1 cellular context compared by ENCODE assay signal in the genomic region with DNA sequence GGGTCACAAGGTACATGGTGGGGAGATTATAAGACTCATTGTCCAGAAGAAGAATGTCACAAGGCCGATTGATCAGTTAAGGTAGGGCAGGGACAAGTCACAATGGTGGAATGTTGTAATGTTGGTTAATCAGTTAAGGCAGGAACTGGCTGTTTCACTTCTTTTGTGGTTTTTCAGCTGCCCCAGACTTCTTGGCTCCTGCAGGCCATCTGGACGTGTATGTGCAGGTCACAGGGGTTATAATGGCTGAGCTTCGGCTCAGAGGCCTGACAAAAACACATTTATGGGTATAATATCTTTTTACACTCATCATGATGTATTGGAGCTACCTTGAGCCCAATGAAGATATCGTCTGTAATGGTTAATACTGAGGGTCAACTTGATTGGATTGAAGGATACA.
TF ChIP-seq lines count a peak whose summit lies in the region.
"Not testable (repeated sequence)": the region's sequence is repeated elsewhere in the genome, so short reads cannot be mapped to it uniquely, and the experiment has no call there.

No MANE protein-coding gene starts in this region.

TF ChIP-seq in K562, 482 proteins besides CTCF, POLR2A, EP300 and RAD21 (continued from another document):
- TF ChIP-seq, protein P1, sequence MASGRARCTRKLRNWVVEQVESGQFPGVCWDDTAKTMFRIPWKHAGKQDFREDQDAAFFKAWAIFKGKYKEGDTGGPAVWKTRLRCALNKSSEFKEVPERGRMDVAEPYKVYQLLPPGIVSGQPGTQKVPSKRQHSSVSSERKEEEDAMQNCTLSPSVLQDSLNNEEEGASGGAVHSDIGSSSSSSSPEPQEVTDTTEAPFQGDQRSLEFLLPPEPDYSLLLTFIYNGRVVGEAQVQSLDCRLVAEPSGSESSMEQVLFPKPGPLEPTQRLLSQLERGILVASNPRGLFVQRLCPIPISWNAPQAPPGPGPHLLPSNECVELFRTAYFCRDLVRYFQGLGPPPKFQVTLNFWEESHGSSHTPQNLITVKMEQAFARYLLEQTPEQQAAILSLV (tag; IDR thresholded peaks at IDR 0.05), result peak; percentile 56; the same call in 1 of the 2 replicates
- TF ChIP-seq KLF6 (CRISPR knock-in tag; IDR thresholded peaks at IDR 0.05; ENCODE audit: borderline replicate concordance) (peak; percentile 49; the same call in 1 of the 2 replicates), EHMT2 (IDR thresholded peaks at IDR 0.05) (peak; percentile 72), NR2C2 (tag; IDR thresholded peaks at IDR 0.05) (peak; percentile 34; the same call in 1 of the 2 replicates), TEAD1 (CRISPR knock-in tag; IDR thresholded peaks at IDR 0.05) (peak in 1 of 2 experiments; percentile 86; a peak in 2 of 4 replicates), ZFP1 (CRISPR knock-in tag; IDR thresholded peaks at IDR 0.05) (0 out of 2 replicates have a peak, but pooled peaks have one; percentile 44), ILK (tag; IDR thresholded peaks at IDR 0.05; ENCODE audit: borderline replicate concordance, low read depth) (0 out of 2 replicates have a peak, but pooled peaks have one; percentile 14), NR4A1 (tag; IDR thresholded peaks at IDR 0.05) (peak; percentile 92), CBX1 (IDR thresholded peaks at IDR 0.05; ENCODE audit: low read depth) (peak; percentile 29; the same call in 1 of the 2 replicates), ZNF41 (CRISPR knock-in tag; conservative IDR thresholded peaks at IDR 0.05) (peak; percentile 44; the same call in 1 of the 2 replicates), ZNF445 (CRISPR knock-in tag; IDR thresholded peaks at IDR 0.05; ENCODE audit: low read depth) (peak; percentile 75; the same call in 1 of the 2 replicates), HDAC1 (IDR thresholded peaks at IDR 0.05) (peak in 1 of 2 experiments; percentile 69; a peak in 1 of 4 replicates), ARNT (IDR thresholded peaks at IDR 0.05) (peak; percentile 79 to 81; a peak in 2 of 4 replicates), TCF3 (CRISPR knock-in tag; IDR thresholded peaks at IDR 0.05) (peak; percentile 39; the same call in 1 of the 2 replicates), SOX6 (IDR thresholded peaks at IDR 0.05) (peak; percentile 56; the same call in 1 of the 2 replicates), IFI16 (CRISPR knock-in tag; IDR thresholded peaks at IDR 0.05) (peak; percentile 76; the same call in 1 of the 2 replicates), DMBX1 (CRISPR knock-in tag; IDR thresholded peaks at IDR 0.05; ENCODE audit: borderline replicate concordance) (peak; percentile 76; the same call in 1 of the 2 replicates), ZNF583 (CRISPR knock-in tag; IDR thresholded peaks at IDR 0.05) (peak; percentile 85; the same call in 1 of the 2 replicates), NR2C1 (IDR thresholded peaks at IDR 0.05) (peak; percentile 25; the same call in 1 of the 2 replicates), NR2C1 (tag; IDR thresholded peaks at IDR 0.05) (peak; percentile 76), CBFA2T2 (conservative IDR thresholded peaks at IDR 0.05) (peak; percentile 49), ZEB2 (IDR thresholded peaks at IDR 0.05) (0 out of 2 replicates have a peak, but pooled peaks have one; percentile 27), CEBPB (tag; IDR thresholded peaks at IDR 0.05) (peak; percentile 80), TEAD4 (IDR thresholded peaks at IDR 0.05; ENCODE audit: low read length) (peak; percentile 10; the same call in 1 of the 2 replicates), TRIM24 (IDR thresholded peaks at IDR 0.05) (peak; percentile 83 to 91), CBX5 (IDR thresholded peaks at IDR 0.05; ENCODE audit: borderline replicate concordance, low read depth) (0 out of 2 replicates have a peak, but pooled peaks have one; percentile 63), YY1 (IDR thresholded peaks at IDR 0.05; ENCODE audit: borderline replicate concordance in 1 of 3, control insufficient read depth in 1 of 3, extremely low read depth in 1 of 3, insufficient read depth in 3 of 3, insufficient read length in 1 of 3, insufficient replicate concordance in 2 of 3, low read depth in 1 of 3, low read length in 2 of 3) (peak in 1 of 3 experiments; percentile 31), ESRRA (IDR thresholded peaks at IDR 0.05; ENCODE audit: borderline replicate concordance, low read depth) (peak; percentile 43; the same call in 1 of the 2 replicates)
- TF ChIP-seq, protein P2, sequence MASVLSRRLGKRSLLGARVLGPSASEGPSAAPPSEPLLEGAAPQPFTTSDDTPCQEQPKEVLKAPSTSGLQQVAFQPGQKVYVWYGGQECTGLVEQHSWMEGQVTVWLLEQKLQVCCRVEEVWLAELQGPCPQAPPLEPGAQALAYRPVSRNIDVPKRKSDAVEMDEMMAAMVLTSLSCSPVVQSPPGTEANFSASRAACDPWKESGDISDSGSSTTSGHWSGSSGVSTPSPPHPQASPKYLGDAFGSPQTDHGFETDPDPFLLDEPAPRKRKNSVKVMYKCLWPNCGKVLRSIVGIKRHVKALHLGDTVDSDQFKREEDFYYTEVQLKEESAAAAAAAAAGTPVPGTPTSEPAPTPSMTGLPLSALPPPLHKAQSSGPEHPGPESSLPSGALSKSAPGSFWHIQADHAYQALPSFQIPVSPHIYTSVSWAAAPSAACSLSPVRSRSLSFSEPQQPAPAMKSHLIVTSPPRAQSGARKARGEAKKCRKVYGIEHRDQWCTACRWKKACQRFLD (CRISPR knock-in tag; IDR thresholded peaks at IDR 0.05), result peak; percentile 39; the same call in 1 of the 2 replicates
- TF ChIP-seq NR2C2 (CRISPR knock-in tag; IDR thresholded peaks at IDR 0.05); NR4A1 (CRISPR knock-in tag; IDR thresholded peaks at IDR 0.05); TEAD4 (CRISPR knock-in tag; IDR thresholded peaks at IDR 0.05; ENCODE audit: borderline replicate concordance): not testable (repeated sequence)
- TF ChIP-seq, protein P3, sequence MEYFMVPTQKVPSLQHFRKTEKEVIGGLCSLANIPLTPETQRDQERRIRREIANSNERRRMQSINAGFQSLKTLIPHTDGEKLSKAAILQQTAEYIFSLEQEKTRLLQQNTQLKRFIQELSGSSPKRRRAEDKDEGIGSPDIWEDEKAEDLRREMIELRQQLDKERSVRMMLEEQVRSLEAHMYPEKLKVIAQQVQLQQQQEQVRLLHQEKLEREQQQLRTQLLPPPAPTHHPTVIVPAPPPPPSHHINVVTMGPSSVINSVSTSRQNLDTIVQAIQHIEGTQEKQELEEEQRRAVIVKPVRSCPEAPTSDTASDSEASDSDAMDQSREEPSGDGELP (CRISPR knock-in tag; IDR thresholded peaks at IDR 0.05; ENCODE audit: borderline replicate concordance), result peak; percentile 28; the same call in 1 of the 2 replicates
- TF ChIP-seq, protein P4, sequence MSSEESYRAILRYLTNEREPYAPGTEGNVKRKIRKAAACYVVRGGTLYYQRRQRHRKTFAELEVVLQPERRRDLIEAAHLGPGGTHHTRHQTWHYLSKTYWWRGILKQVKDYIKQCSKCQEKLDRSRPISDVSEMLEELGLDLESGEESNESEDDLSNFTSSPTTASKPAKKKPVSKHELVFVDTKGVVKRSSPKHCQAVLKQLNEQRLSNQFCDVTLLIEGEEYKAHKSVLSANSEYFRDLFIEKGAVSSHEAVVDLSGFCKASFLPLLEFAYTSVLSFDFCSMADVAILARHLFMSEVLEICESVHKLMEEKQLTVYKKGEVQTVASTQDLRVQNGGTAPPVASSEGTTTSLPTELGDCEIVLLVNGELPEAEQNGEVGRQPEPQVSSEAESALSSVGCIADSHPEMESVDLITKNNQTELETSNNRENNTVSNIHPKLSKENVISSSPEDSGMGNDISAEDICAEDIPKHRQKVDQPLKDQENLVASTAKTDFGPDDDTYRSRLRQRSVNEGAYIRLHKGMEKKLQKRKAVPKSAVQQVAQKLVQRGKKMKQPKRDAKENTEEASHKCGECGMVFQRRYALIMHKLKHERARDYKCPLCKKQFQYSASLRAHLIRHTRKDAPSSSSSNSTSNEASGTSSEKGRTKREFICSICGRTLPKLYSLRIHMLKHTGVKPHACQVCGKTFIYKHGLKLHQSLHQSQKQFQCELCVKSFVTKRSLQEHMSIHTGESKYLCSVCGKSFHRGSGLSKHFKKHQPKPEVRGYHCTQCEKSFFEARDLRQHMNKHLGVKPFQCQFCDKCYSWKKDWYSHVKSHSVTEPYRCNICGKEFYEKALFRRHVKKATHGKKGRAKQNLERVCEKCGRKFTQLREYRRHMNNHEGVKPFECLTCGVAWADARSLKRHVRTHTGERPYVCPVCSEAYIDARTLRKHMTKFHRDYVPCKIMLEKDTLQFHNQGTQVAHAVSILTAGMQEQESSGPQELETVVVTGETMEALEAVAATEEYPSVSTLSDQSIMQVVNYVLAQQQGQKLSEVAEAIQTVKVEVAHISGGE (CRISPR knock-in tag; IDR thresholded peaks at IDR 0.05), result peak in 1 of 3 experiments; percentile 53; a peak in 2 of 6 replicates
- TF ChIP-seq, protein P5, sequence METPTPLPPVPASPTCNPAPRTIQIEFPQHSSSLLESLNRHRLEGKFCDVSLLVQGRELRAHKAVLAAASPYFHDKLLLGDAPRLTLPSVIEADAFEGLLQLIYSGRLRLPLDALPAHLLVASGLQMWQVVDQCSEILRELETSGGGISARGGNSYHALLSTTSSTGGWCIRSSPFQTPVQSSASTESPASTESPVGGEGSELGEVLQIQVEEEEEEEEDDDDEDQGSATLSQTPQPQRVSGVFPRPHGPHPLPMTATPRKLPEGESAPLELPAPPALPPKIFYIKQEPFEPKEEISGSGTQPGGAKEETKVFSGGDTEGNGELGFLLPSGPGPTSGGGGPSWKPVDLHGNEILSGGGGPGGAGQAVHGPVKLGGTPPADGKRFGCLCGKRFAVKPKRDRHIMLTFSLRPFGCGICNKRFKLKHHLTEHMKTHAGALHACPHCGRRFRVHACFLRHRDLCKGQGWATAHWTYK (CRISPR knock-in tag; IDR thresholded peaks at IDR 0.05), result 0 out of 2 replicates have a peak, but pooled peaks have one; percentile 70
- TF ChIP-seq, protein P6, sequence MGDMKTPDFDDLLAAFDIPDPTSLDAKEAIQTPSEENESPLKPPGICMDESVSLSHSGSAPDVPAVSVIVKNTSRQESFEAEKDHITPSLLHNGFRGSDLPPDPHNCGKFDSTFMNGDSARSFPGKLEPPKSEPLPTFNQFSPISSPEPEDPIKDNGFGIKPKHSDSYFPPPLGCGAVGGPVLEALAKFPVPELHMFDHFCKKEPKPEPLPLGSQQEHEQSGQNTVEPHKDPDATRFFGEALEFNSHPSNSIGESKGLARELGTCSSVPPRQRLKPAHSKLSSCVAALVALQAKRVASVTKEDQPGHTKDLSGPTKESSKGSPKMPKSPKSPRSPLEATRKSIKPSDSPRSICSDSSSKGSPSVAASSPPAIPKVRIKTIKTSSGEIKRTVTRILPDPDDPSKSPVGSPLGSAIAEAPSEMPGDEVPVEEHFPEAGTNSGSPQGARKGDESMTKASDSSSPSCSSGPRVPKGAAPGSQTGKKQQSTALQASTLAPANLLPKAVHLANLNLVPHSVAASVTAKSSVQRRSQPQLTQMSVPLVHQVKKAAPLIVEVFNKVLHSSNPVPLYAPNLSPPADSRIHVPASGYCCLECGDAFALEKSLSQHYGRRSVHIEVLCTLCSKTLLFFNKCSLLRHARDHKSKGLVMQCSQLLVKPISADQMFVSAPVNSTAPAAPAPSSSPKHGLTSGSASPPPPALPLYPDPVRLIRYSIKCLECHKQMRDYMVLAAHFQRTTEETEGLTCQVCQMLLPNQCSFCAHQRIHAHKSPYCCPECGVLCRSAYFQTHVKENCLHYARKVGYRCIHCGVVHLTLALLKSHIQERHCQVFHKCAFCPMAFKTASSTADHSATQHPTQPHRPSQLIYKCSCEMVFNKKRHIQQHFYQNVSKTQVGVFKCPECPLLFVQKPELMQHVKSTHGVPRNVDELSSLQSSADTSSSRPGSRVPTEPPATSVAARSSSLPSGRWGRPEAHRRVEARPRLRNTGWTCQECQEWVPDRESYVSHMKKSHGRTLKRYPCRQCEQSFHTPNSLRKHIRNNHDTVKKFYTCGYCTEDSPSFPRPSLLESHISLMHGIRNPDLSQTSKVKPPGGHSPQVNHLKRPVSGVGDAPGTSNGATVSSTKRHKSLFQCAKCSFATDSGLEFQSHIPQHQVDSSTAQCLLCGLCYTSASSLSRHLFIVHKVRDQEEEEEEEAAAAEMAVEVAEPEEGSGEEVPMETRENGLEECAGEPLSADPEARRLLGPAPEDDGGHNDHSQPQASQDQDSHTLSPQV (IDR thresholded peaks at IDR 0.05), result peak; percentile 86
- TF ChIP-seq, protein P7, sequence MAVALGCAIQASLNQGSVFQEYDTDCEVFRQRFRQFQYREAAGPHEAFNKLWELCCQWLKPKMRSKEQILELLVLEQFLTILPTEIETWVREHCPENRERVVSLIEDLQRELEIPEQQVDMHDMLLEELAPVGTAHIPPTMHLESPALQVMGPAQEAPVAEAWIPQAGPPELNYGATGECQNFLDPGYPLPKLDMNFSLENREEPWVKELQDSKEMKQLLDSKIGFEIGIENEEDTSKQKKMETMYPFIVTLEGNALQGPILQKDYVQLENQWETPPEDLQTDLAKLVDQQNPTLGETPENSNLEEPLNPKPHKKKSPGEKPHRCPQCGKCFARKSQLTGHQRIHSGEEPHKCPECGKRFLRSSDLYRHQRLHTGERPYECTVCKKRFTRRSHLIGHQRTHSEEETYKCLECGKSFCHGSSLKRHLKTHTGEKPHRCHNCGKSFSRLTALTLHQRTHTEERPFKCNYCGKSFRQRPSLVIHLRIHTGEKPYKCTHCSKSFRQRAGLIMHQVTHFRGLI (CRISPR knock-in tag; IDR thresholded peaks at IDR 0.05), result peak; percentile 69; the same call in 1 of the 2 replicates
TF ChIP-seq in K562: peak in this region for 51; not testable (repeated sequence) for 431.
